In the genomic region with DNA sequence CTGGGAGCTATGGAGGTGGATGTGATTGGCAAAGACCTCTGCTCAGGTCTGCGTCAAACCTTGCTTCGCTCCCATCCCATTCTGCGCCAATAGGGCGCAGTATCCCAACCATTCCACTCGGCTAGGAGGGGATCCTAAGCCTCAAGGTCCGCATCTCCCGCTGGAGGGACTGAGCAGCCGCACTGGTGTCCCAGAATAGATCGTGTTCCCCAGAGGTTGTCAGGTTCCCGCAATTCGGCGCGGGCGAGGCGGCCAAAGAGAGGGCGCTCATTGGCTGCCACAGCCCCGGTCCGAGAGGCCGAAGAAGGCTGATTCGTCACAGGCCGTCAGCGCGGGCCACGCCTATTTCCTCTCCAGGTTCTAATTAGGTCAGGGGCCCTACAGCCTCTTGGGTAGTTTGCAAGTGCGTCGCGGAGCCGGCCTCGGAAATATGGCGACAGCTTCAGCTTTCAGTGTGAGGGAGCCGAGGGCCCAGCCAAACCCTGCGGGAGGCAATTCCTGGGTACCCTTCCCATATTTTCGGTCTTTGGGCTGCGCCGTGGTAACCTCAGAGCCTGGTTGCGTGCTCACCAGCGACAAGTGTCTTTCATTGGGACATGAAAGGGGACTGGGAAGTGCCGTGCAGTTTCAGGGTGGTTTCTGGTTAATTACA, we compare ENCODE assay signal across 8 cellular contexts. TPM values are rescaled to one million over a fixed set of nuclear protein-coding genes. Genes with fewer than 3 reads are reported as not detected.
DNase-seq lines count a peak whose midpoint lies in the region; ATAC-seq and TF ChIP-seq lines count a peak whose summit lies in the region.

No MANE protein-coding gene starts in this region.

- no peak overlapping the region for H2BK5ac ChIP-seq in mesenchymal stem cell (ENCODE audit: low read depth, low read length, poor library complexity, severe bottlenecking)

- H3K9me3 ChIP-seq in effector memory CD4-positive, alpha-beta T cell (ENCODE audit: control insufficient read depth, low read length), result no peaks in the 10 kb centered on the region
- no peaks in the 10 kb centered on the region for H3K9me3 ChIP-seq in mesenchymal stem cell (ENCODE audit: control insufficient read depth, low read length)

- POLR2A ChIA-PET in AG04449 (lab: Yijun Ruan, JAX), result interaction anchor here (1.5 kb wide), 1 partner anchor 15 kb away, joined by 4 read pairs; a partner anchor contains a TSS

- WGBS in mesenchymal stem cell, result 33% methylated on average over 38 of the region's 38 CpGs

- H3K4ac ChIP-seq in mesenchymal stem cell (ENCODE audit: low read depth in 1 of 2, low read length in 2 of 2), result peak overlapping the region; percentile 15 to 82

- H4K8ac ChIP-seq in mesenchymal stem cell (ENCODE audit: low read length), result peak overlapping the region; percentile 58

- H2BK12ac ChIP-seq in mesenchymal stem cell (ENCODE audit: low read length in 2 of 2), result peak overlapping the region; percentile 64 to 96

- H3K23ac ChIP-seq in mesenchymal stem cell (ENCODE audit: low read length in 2 of 2), result no peak overlapping the region

- peak overlapping the region in 1 of 2 experiments; percentile 83 for H3K14ac ChIP-seq in mesenchymal stem cell (ENCODE audit: low read length in 2 of 2)

- no peak overlapping the region for H2AK5ac ChIP-seq in mesenchymal stem cell (ENCODE audit: low read length, severe bottlenecking)

- peak overlapping the region; percentile 75 to 93 for H3K18ac ChIP-seq in mesenchymal stem cell (ENCODE audit: low read depth in 1 of 2, low read length in 2 of 2)

- no peaks in the 10 kb centered on the region for H3K36me3 ChIP-seq in effector memory CD4-positive, alpha-beta T cell (ENCODE audit: control insufficient read depth, insufficient read depth, low read length)
- H3K36me3 ChIP-seq in mesenchymal stem cell (ENCODE audit: control insufficient read depth in 1 of 2, insufficient read depth in 2 of 2, low read depth in 1 of 2, low read length in 2 of 2), result no peaks in the 10 kb centered on the region

- no peaks in the 10 kb centered on the region for H3K27me3 ChIP-seq in effector memory CD4-positive, alpha-beta T cell (replicated peaks; ENCODE audit: control insufficient read depth, insufficient read depth, low read length, poor library complexity, severe bottlenecking)
- H3K27me3 ChIP-seq in mesenchymal stem cell (ENCODE audit: control insufficient read depth in 1 of 2, insufficient read depth in 1 of 2, low read length in 2 of 2), result peaks cover 0 to 39% of the 10 kb centered on the region in 2 experiments

- peaks cover 22% of the 10 kb centered on the region for H3K4me1 ChIP-seq in effector memory CD4-positive, alpha-beta T cell (ENCODE audit: control insufficient read depth, insufficient read depth, low read length, poor library complexity, severe bottlenecking)
- no peaks in the 10 kb centered on the region for H3K4me1 ChIP-seq in mesenchymal stem cell (ENCODE audit: control insufficient read depth, insufficient read depth, low read depth, low read length)

- no peak overlapping the region for H3K4me2 ChIP-seq in mesenchymal stem cell (ENCODE audit: low read length, poor library complexity, severe bottlenecking)

- H2BK120ac ChIP-seq in mesenchymal stem cell (ENCODE audit: low read depth, low read length), result peak overlapping the region; percentile 2

- peak overlapping the region; percentile 39 for H2BK15ac ChIP-seq in mesenchymal stem cell (ENCODE audit: low read depth, poor library complexity, severe bottlenecking)

- H4K91ac ChIP-seq in mesenchymal stem cell (ENCODE audit: low read length), result peak overlapping the region; percentile 84

- peak overlapping the region; percentile 99 for H3K9ac ChIP-seq in mesenchymal stem cell (ENCODE audit: low read length)

- ATAC-seq in GM18870 (IDR thresholded peaks at IDR 0.05; ENCODE audit: unreplicated experiment), result peak; percentile 99
- peak; percentile 100 for ATAC-seq in HG03108 (IDR thresholded peaks at IDR 0.05; ENCODE audit: unreplicated experiment)

- peak overlapping the region; percentile 85 for H3K4me3 ChIP-seq in AG04449 (ENCODE audit: low read depth, low read length)
- peak overlapping the region; percentile 91 for H3K4me3 ChIP-seq in effector memory CD4-positive, alpha-beta T cell (ENCODE audit: insufficient read depth, low read depth, low read length, poor library complexity, severe bottlenecking)
- peak overlapping the region in 1 of 2 experiments; percentile 84 for H3K4me3 ChIP-seq in mesenchymal stem cell (ENCODE audit: insufficient read depth in 1 of 2, low read depth in 1 of 2, low read length in 2 of 2)

- peak overlapping the region; percentile 98 for H3K27ac ChIP-seq in effector memory CD4-positive, alpha-beta T cell (ENCODE audit: insufficient read depth, low read length, poor library complexity, severe bottlenecking)
- no peak overlapping the region for H3K27ac ChIP-seq in mesenchymal stem cell (ENCODE audit: low read length, poor library complexity, severe bottlenecking)

- TF ChIP-seq CTCF in AG04449 (IDR thresholded peaks at IDR 0.05; ENCODE audit: insufficient read depth, low read length, missing control alignments), result peak; percentile 20

- peak; percentile 45 for DNase-seq in AG04449 (ENCODE audit: low read depth, low spot score)
- DNase-seq in NCI-H526 (lab: John Stamatoyannopoulos, UW), result peak; percentile 66 to 74
- peak; percentile 76 to 79 for DNase-seq in activated CD8-positive, alpha-beta memory T cell treated with anti-CD3 and anti-CD28 coated beads for 1 hour (ENCODE audit: extremely low read depth in 1 of 2, low read depth in 1 of 2)
- peak; percentile 81 to 89 (median 84) for DNase-seq in effector memory CD4-positive, alpha-beta T cell
- peak; percentile 85 for DNase-seq in mesenchymal stem cell
- DNase-seq in stimulated activated CD8-positive, alpha-beta memory T cell treated with anti-CD3 and anti-CD28 coated beads, Interleukin-12 subunit alpha, Interleukin-12 subunit beta, amount 100 ng/mL, for 1 hour (ENCODE audit: low read depth), result peak; percentile 83

- H2AFZ ChIP-seq in mesenchymal stem cell (ENCODE audit: low read depth, low read length), result peak overlapping the region; percentile 20

- H3K79me1 ChIP-seq in mesenchymal stem cell (replicated peaks; ENCODE audit: low read length, poor library complexity, severe bottlenecking), result no peaks in the 10 kb centered on the region

- CTCF ChIA-PET in AG04449 (lab: Yijun Ruan, JAX), result interaction anchor here (1.0 to 4.7 kb wide), 8 partner anchors 10 to 425 kb away, joined by 3 to 45 read pairs (median 4); a partner anchor contains a TSS

RNA-seq across cellular contexts. Expression of a gene that starts 5.0 kb away (rescaled TPM):
- polyA plus RNA-seq in mesenchymal stem cell (2013, experiment 1 of 2), result not detected
- polyA plus RNA-seq in mesenchymal stem cell (2013, experiment 2 of 2), result not detected

RNA-seq across cellular contexts. Expression of a gene that starts 14.6 kb away (rescaled TPM):
- polyA plus RNA-seq in mesenchymal stem cell (2013, experiment 1 of 2), result 3.6 TPM
- polyA plus RNA-seq in mesenchymal stem cell (2013, experiment 2 of 2), result 3.6 TPM

RNA-seq across cellular contexts. Expression of a gene that starts 40.8 kb away (rescaled TPM):
- polyA plus RNA-seq in mesenchymal stem cell (2013, experiment 1 of 2), result 15.2 TPM
- 16.5 TPM for polyA plus RNA-seq in mesenchymal stem cell (2013, experiment 2 of 2)
